21 cellular contexts compared by ENCODE assay signal in the genomic region with DNA sequence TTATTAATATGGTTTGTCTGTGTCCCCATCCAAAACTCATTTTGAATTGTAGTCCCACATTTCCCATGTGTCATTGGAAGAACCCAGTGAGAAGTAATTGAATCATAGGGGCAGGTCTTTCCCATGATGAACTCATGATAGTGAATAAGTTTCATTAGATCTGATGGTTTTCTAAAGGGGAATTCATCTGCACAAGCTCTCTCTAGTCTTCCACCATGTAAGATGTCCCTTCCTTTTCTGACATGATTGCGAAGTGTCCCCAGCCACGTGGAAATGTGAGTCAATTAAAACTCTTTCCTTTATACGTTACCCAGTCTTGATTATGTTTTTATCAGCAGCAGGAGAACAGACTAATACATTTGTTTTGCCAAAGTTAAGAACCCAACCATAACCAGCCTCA.
DNase-seq lines count a peak whose midpoint lies in the region; ATAC-seq, FAIRE-seq and TF ChIP-seq lines count a peak whose summit lies in the region.
"Had no signal": no experiment of that assay in that cellular context is flagged by ENCODE, and none has a peak within 500 bp of the region (broad histone marks: within the 10 kb centered on the region; RNA-seq: fewer than 3 reads in every experiment).

No MANE protein-coding gene starts in this region.

- H3K9me3 Mint-ChIP-seq in naive thymus-derived CD4-positive, alpha-beta T cell, result peaks cover 0 to 3% (median 0%) of the 10 kb centered on the region in 11 donors

- H3K4me3 ChIP-seq in naive thymus-derived CD4-positive, alpha-beta T cell (ENCODE audit: low read length), result no peak overlapping the region
- H3K4me3 ChIP-seq in body of pancreas, result no peak overlapping the region
- H3K4me3 ChIP-seq: GM12878, GM23338, PC-9 had no signal

- FAIRE-seq in GM12891 (lab: Jason Lieb, UNC), result peak; percentile 31
- no peak for FAIRE-seq in D721Med (lab: Jason Lieb, UNC)

- no peaks in the 10 kb centered on the region for H3K27me3 Mint-ChIP-seq in T-helper 17 cell
- peaks cover 0 to 44% (median 0%) of the 10 kb centered on the region in 5 donors for H3K27me3 Mint-ChIP-seq in naive thymus-derived CD4-positive, alpha-beta T cell

- CTCF ChIA-PET in naive thymus-derived CD4-positive, alpha-beta T cell (lab: Charles Lee), result interaction anchor here (1.2 to 1.5 kb wide), 4 partner anchors 20 to 98 kb away, joined by 3 to 5 read pairs (median 3); no protein-coding TSS in a partner anchor

- intact Hi-C loops in naive thymus-derived CD4-positive, alpha-beta T cell (cut with micrococcal nuclease), result loop anchor here in 1 of 2 donors (2.0 kb wide), 1 partner anchor 354 kb away; no protein-coding TSS in a partner anchor
- intact Hi-C loops in body of pancreas (cut with DNase I), result no loop called here

- H3K27ac ChIP-seq in naive thymus-derived CD4-positive, alpha-beta T cell (ENCODE audit: low read depth, low read length), result no peak overlapping the region
- no peak overlapping the region for H3K27ac ChIP-seq in body of pancreas
- H3K27ac ChIP-seq: 22Rv1, HL-60, PC-9 had no signal

- peak; percentile 32 to 33 for ATAC-seq in activated CD4-positive, CD25-positive, alpha-beta regulatory T cell treated with anti-CD3 and anti-CD28 coated beads, Interleukin-2, amount 50 U/mL, for 24 hours
- ATAC-seq in T-helper 17 cell (peak; percentile 29), body of pancreas (no peak)
- ATAC-seq in naive thymus-derived CD4-positive, alpha-beta T cell, result peak; percentile 20
- ATAC-seq: GM23338, Right ventricle myocardium inferior had no signal

- H3K27ac Mint-ChIP-seq in T-helper 17 cell, result peak overlapping the region; percentile 61
- peak overlapping the region in 8 of 9 donors; percentile 13 to 85 (median 25) for H3K27ac Mint-ChIP-seq in naive thymus-derived CD4-positive, alpha-beta T cell
- H3K27ac Mint-ChIP-seq: GM23338 had no signal

- no peaks in the 10 kb centered on the region for H3K27me3 ChIP-seq in naive thymus-derived CD4-positive, alpha-beta T cell (ENCODE audit: control insufficient read depth in 2 of 2, insufficient read depth in 2 of 2, low read length in 2 of 2)
- H3K27me3 ChIP-seq in body of pancreas, result no peaks in the 10 kb centered on the region

- H3K4me3 Mint-ChIP-seq in T-helper 17 cell, result no peak overlapping the region
- peak overlapping the region in 3 of 10 donors; percentile 1 to 6 (median 3) for H3K4me3 Mint-ChIP-seq in naive thymus-derived CD4-positive, alpha-beta T cell
- H3K4me3 Mint-ChIP-seq: GM23338 had no signal

- no peak for DNase-seq in activated CD4-positive, CD25-positive, alpha-beta regulatory T cell (lab: John Stamatoyannopoulos, UW)
- DNase-seq in GM12891 (ENCODE audit: insufficient read length, low spot score) (no peak), T-helper 17 cell (no peak), iPS-NIHi7 (ENCODE audit: extremely low spot score) (no peak), body of pancreas (no peak), D721Med (ENCODE audit: insufficient read length, low spot score) (no peak)
- no peak for DNase-seq in naive thymus-derived CD4-positive, alpha-beta T cell
- DNase-seq: C1 segment of cervical spinal cord, KBM-7, NCI-H1092 treated with DMSO at 0.1 percent for 48 hours, NCI-H1694, NCI-H774, PC-9, SK-N-SH had no signal

- no peaks in the 10 kb centered on the region for H3K36me3 Mint-ChIP-seq in T-helper 17 cell (ENCODE audit: low read depth)
- peaks cover 0 to 1% (median 0%) of the 10 kb centered on the region in 5 donors for H3K36me3 Mint-ChIP-seq in naive thymus-derived CD4-positive, alpha-beta T cell

- no peak for TF ChIP-seq POLR2A in GM12891 (IDR thresholded peaks at IDR 0.05; ENCODE audit: low read depth, low read length)
- no peak for TF ChIP-seq POLR2A in body of pancreas (IDR thresholded peaks at IDR 0.05)

- 42 to 56% methylated on average over 3 of the region's 3 CpGs for WGBS in body of pancreas, 2 donors

- H3K4me1 Mint-ChIP-seq in T-helper 17 cell, result peaks cover 19% of the 10 kb centered on the region
- H3K4me1 Mint-ChIP-seq in naive thymus-derived CD4-positive, alpha-beta T cell, result peaks cover 9 to 43% (median 27%) of the 10 kb centered on the region in 7 donors
- H3K4me1 Mint-ChIP-seq: GM23338 had no signal

- no peaks in the 10 kb centered on the region for H3K9me3 ChIP-seq in T-helper 17 cell (ENCODE audit: control insufficient read depth, low read length, poor library complexity, severe bottlenecking)
- H3K9me3 ChIP-seq in naive thymus-derived CD4-positive, alpha-beta T cell (ENCODE audit: control insufficient read depth in 2 of 3, low read length in 3 of 3), result no peaks in the 10 kb centered on the region
- H3K9me3 ChIP-seq in body of pancreas, result no peaks in the 10 kb centered on the region
- H3K9me3 ChIP-seq: Caco-2 had no signal

- TF ChIP-seq CTCF in body of pancreas (IDR thresholded peaks at IDR 0.05) (no peak), D721Med (IDR thresholded peaks at IDR 0.05; ENCODE audit: insufficient read depth, missing control alignments) (no peak)

- POLR2A ChIA-PET in naive thymus-derived CD4-positive, alpha-beta T cell (lab: Charles Lee), result no interaction called here

- no peaks in the 10 kb centered on the region for H3K36me3 ChIP-seq in naive thymus-derived CD4-positive, alpha-beta T cell (ENCODE audit: control insufficient read depth in 2 of 3, insufficient read depth in 3 of 3, low read length in 3 of 3)
- H3K36me3 ChIP-seq in body of pancreas (replicated peaks in 1 of 2; ENCODE audit: insufficient read depth in 1 of 2, low read depth in 2 of 2), result no peaks in the 10 kb centered on the region

- H3K4me1 ChIP-seq in naive thymus-derived CD4-positive, alpha-beta T cell (ENCODE audit: control insufficient read depth in 2 of 2, insufficient read depth in 2 of 2, low read length in 2 of 2), result peaks cover 0 to 15% of the 10 kb centered on the region in 2 donors
- no peaks in the 10 kb centered on the region for H3K4me1 ChIP-seq in body of pancreas
- H3K4me1 ChIP-seq: Caco-2 had no signal

TF ChIP-seq in GM12891, 5 proteins besides CTCF, POLR2A, EP300 and RAD21:
- TF ChIP-seq POU2F2 (IDR thresholded peaks at IDR 0.05; ENCODE audit: low read depth, low read length) (no peak), TAF1 (IDR thresholded peaks at IDR 0.05; ENCODE audit: low read depth, low read length) (no peak), POLR2AphosphoS5 (IDR thresholded peaks at IDR 0.05; ENCODE audit: low read depth, low read length) (no peak), PAX5 (IDR thresholded peaks at IDR 0.05; ENCODE audit: insufficient read depth, low read length, severe bottlenecking) (no peak), SPI1 (IDR thresholded peaks at IDR 0.05; ENCODE audit: low read depth, low read length) (no peak)
TF ChIP-seq in GM12891: peak in this region for 0.
